ENCODE assay signal across 17 cellular contexts in genomic region chr16:54201200-54201599, GRCh38.
"Had no signal": no experiment of that assay in that cellular context is flagged by ENCODE, and none has a peak within 500 bp of the region (broad histone marks: within the 10 kb centered on the region; RNA-seq: fewer than 3 reads in every experiment).

No MANE protein-coding gene starts in this region.

- H3K4me1 ChIP-seq: ascending aorta, gastroesophageal sphincter, tibial artery had no signal

- H3K4me3 Mint-ChIP-seq: activated CD4-positive, alpha-beta T cell treated with anti-CD3 and anti-CD28 coated beads, Interleukin-2, amount 10 ng/mL, durations not matched to agents 24 days and 14 days; activated CD8-positive, alpha-beta T cell treated with anti-CD3 and anti-CD28 coated beads, Interleukin-2, amount 10 ng/mL, durations not matched to agents 7 days and 5 days; activated T-cell treated with anti-CD3 and anti-CD28 coated beads, Interleukin-2, amount 50 U/mL, for 4 hours had no signal

- H3K4me1 Mint-ChIP-seq: activated CD4-positive, alpha-beta T cell treated with anti-CD3 and anti-CD28 coated beads, Interleukin-2, amount 10 ng/mL, durations not matched to agents 24 days and 14 days had no signal

- H3K27ac Mint-ChIP-seq: activated CD4-positive, alpha-beta T cell treated with anti-CD3 and anti-CD28 coated beads, Interleukin-2, amount 10 ng/mL, durations not matched to agents 24 days and 14 days; activated CD8-positive, alpha-beta T cell treated with anti-CD3 and anti-CD28 coated beads, Interleukin-2, amount 10 ng/mL, durations not matched to agents 7 days and 5 days had no signal

- H3K9me3 ChIP-seq: ascending aorta, gastroesophageal sphincter, heart left ventricle, tibial artery had no signal

- H3K36me3 ChIP-seq: ascending aorta, gastroesophageal sphincter, heart left ventricle, tibial artery had no signal

- H3K27me3 ChIP-seq: ascending aorta, heart left ventricle, tibial artery had no signal

- DNase-seq: activated CD4-positive, alpha-beta T cell treated with anti-CD3 and anti-CD28 coated beads, Interleukin-2, amount 10 ng/mL, durations not matched to agents 24 days and 14 days; activated CD8-positive, alpha-beta T cell treated with anti-CD3 and anti-CD28 coated beads, Interleukin-2, amount 10 ng/mL, durations not matched to agents 7 days and 5 days; activated effector memory CD4-positive, alpha-beta T cell treated with Interleukin-2 at 50 U/mL for 16 hours; activated naive CD4-positive, alpha-beta T cell treated with anti-CD3 and anti-CD28 coated beads, Interleukin-2, amount 50 U/mL, for 16 hours; activated T-cell treated with anti-CD3 and anti-CD28 coated beads, Interleukin-2, amount 50 U/mL, for 4 hours; cortex of kidney; heart left ventricle; left ventricle myocardium superior; occipital lobe; posterior cingulate gyrus; stimulated activated CD4-positive, alpha-beta T cell treated with anti-CD3 and anti-CD28 coated beads, Interleukin-12 subunit alpha, Interleukin-12 subunit beta, amount 100 ng/mL, for 4 hours; stimulated activated CD4-positive, alpha-beta T cell treated with anti-CD3 and anti-CD28 coated beads, Interleukin-1b, Interleukin-23, amount 100 ng/mL, for 48 hours; stimulated activated CD8-positive, alpha-beta memory T cell treated with anti-CD3 and anti-CD28 coated beads, Interleukin-4, amount 100 ng/mL, for 48 hours; stimulated activated naive CD4-positive, alpha-beta T cell treated with Interleukin-2 at 50 U/mL for 16 hours; tibial artery had no signal

- H3K27me3 Mint-ChIP-seq: activated CD4-positive, alpha-beta T cell treated with anti-CD3 and anti-CD28 coated beads, Interleukin-2, amount 10 ng/mL, durations not matched to agents 24 days and 14 days had no signal

- ATAC-seq: activated CD8-positive, alpha-beta T cell treated with anti-CD3 and anti-CD28 coated beads, Interleukin-2, amount 10 ng/mL, durations not matched to agents 7 days and 5 days; activated T-cell treated with anti-CD3 and anti-CD28 coated beads, Interleukin-2, amount 50 U/mL, for 4 hours; gastroesophageal sphincter; heart left ventricle; left ventricle myocardium superior had no signal

- H3K27ac ChIP-seq: ascending aorta, gastroesophageal sphincter, heart left ventricle, tibial artery had no signal

- H3K4me3 ChIP-seq: ascending aorta, gastroesophageal sphincter, heart left ventricle, tibial artery had no signal
